In the genomic region with DNA sequence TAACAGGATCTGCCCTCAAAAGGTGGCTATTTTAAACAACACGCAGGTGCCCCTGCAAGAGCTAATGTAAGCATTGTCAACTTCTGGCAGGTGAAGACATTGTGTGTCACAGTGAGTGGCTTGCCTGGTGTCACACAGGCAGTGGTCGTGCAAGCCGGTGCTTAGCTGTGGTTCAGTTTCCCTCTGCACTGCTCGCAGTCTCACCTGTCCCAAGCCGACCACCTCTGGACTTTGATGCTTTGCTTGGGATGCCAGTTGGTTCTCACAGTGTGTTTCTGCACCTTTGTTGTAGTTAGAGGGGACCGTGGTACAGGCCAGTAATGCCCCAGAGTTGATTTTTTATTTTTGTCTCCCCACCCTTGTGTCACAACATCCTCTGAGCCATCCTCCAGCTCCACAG, we compare ENCODE assay signal across 21 cellular contexts.
A peak's percentile ranks its signal among the peaks of the same experiment; 100 is the strongest.
DNase-seq lines count a peak whose midpoint lies in the region; ATAC-seq and TF ChIP-seq lines count a peak whose summit lies in the region.
"Had no signal": no experiment of that assay in that cellular context is flagged by ENCODE, and none has a peak within 500 bp of the region (broad histone marks: within the 10 kb centered on the region; RNA-seq: fewer than 3 reads in every experiment).

No MANE protein-coding gene starts in this region.

- H3K18ac ChIP-seq in trophoblast cell (ENCODE audit: low read length), result no peak overlapping the region

- no peaks in the 10 kb centered on the region for H3K79me1 ChIP-seq in trophoblast cell (ENCODE audit: low read length)

- H3K36me3 ChIP-seq in Caco-2 (ENCODE audit: control insufficient read depth, insufficient read depth, low read length) (peaks cover 4% of the 10 kb centered on the region), RWPE2 (ENCODE audit: low read depth) (peaks cover 23% of the 10 kb centered on the region), trophoblast cell (ENCODE audit: control insufficient read depth in 1 of 2, insufficient read depth in 2 of 2, low read length in 2 of 2) (peaks cover 27 to 32% of the 10 kb centered on the region in 2 experiments)

- no peak for DNase-seq in Caco-2
- DNase-seq in HFFc6, result no peak
- DNase-seq in RWPE2 (ENCODE audit: low spot score), result peak; percentile 24
- DNase-seq in trophoblast cell, result no peak
- no peak for DNase-seq in OCI-M2 (lab: John Stamatoyannopoulos, UW; ENCODE audit: unreplicated experiment)
- DNase-seq in glutamatergic neuron, result no peak
- no peak for DNase-seq in NCI-H2029 (lab: John Stamatoyannopoulos, UW)
- DNase-seq: BE2C, Karpas-422, MG63, NCI-H1048, NCI-H1417 treated with DMSO at 0.1 percent for 48 hours, NCI-H187, NCI-H226, NCI-H510A treated with DMSO at 0.1 percent for 48 hours, NCI-H748 treated with DMSO at 0.1 percent for 48 hours, PC-3, SIG-M5, SK-N-SH, T-helper 2 cell had no signal

- no peak overlapping the region for H2BK12ac ChIP-seq in trophoblast cell (ENCODE audit: low read length)

- no peak overlapping the region for H2AK5ac ChIP-seq in trophoblast cell (ENCODE audit: low read length)

- H2BK120ac ChIP-seq in trophoblast cell (ENCODE audit: insufficient read depth, low read length, poor library complexity), result no peak overlapping the region

- H3K27ac ChIP-seq in RWPE2 (ENCODE audit: poor library complexity, severe bottlenecking) (no peak overlapping the region), trophoblast cell (ENCODE audit: low read depth, low read length) (no peak overlapping the region)
- H3K27ac ChIP-seq: A549 had no signal

- no peak overlapping the region for H3K9ac ChIP-seq in trophoblast cell (ENCODE audit: low read length)
- H3K9ac ChIP-seq: SK-N-SH had no signal

- no TSS peak for BruUV-seq in Caco-2 (replicated peaks; lab: Mats Ljungman, UMichigan)

- no peak overlapping the region for H3K4me3 Mint-ChIP-seq in Caco-2 (ENCODE audit: unreplicated experiment)
- no peak overlapping the region for H3K4me3 Mint-ChIP-seq in HFFc6
- H3K4me3 Mint-ChIP-seq in glutamatergic neuron (ENCODE audit: unreplicated experiment), result no peak overlapping the region

- H3K4me3 ChIP-seq in Caco-2 (ENCODE audit: low read depth, low read length), result no peak overlapping the region
- no peak overlapping the region for H3K4me3 ChIP-seq in RWPE2 (ENCODE audit: severe bottlenecking)
- no peak overlapping the region for H3K4me3 ChIP-seq in trophoblast cell (ENCODE audit: low read depth, low read length)
- H3K4me3 ChIP-seq: A549, MG63 had no signal

- TF ChIP-seq CTCF in Caco-2 (IDR thresholded peaks at IDR 0.05; ENCODE audit: insufficient read depth in 1 of 2, low read depth in 1 of 2, low read length in 1 of 2, severe bottlenecking in 1 of 2, unreplicated experiment in 1 of 2) (no peak), HFFc6 (IDR thresholded peaks at IDR 0.05) (no peak), RWPE2 (IDR thresholded peaks at IDR 0.05; ENCODE audit: poor library complexity, severe bottlenecking) (no peak), glutamatergic neuron (IDR thresholded peaks at IDR 0.05; ENCODE audit: partially characterized antibody, unreplicated experiment) (no peak)

- H4K12ac ChIP-seq in trophoblast cell (ENCODE audit: low read depth, low read length), result no peak overlapping the region

- no peaks in the 10 kb centered on the region for H3K79me2 ChIP-seq in trophoblast cell (ENCODE audit: control insufficient read depth, insufficient read depth, low read length, poor library complexity)

- no peaks in the 10 kb centered on the region for H3K27me3 Mint-ChIP-seq in Caco-2 (ENCODE audit: insufficient read depth, unreplicated experiment)
- peaks cover 7% of the 10 kb centered on the region for H3K27me3 Mint-ChIP-seq in HFFc6 (ENCODE audit: insufficient read depth)
- no peaks in the 10 kb centered on the region for H3K27me3 Mint-ChIP-seq in glutamatergic neuron (ENCODE audit: unreplicated experiment)

- no peak overlapping the region for H3K14ac ChIP-seq in trophoblast cell (ENCODE audit: low read length)

- H4K8ac ChIP-seq in trophoblast cell (ENCODE audit: low read depth, low read length), result no peak overlapping the region

- H3K4me1 ChIP-seq in Caco-2 (peaks cover 20% of the 10 kb centered on the region), RWPE2 (ENCODE audit: insufficient read depth, poor library complexity, severe bottlenecking) (no peaks in the 10 kb centered on the region), trophoblast cell (ENCODE audit: control insufficient read depth in 1 of 2, insufficient read depth in 2 of 2, low read length in 2 of 2) (peaks cover 3 to 6% of the 10 kb centered on the region in 2 experiments)
- H3K4me1 ChIP-seq: BE2C had no signal

- H4K91ac ChIP-seq in trophoblast cell (ENCODE audit: low read depth, low read length), result no peak overlapping the region

- H3K4me1 Mint-ChIP-seq in Caco-2 (ENCODE audit: low read depth, unreplicated experiment) (peaks cover 16% of the 10 kb centered on the region), HFFc6 (ENCODE audit: low read depth) (peaks cover 22% of the 10 kb centered on the region), glutamatergic neuron (ENCODE audit: low read depth, unreplicated experiment) (no peaks in the 10 kb centered on the region)

- H3K9me3 ChIP-seq in Caco-2, result no peaks in the 10 kb centered on the region
- no peaks in the 10 kb centered on the region for H3K9me3 ChIP-seq in RWPE2 (ENCODE audit: severe bottlenecking)
- H3K9me3 ChIP-seq in trophoblast cell (ENCODE audit: insufficient read depth, low read depth, low read length), result no peaks in the 10 kb centered on the region
- H3K9me3 ChIP-seq: A549, BE2C, MG63, SK-N-SH had no signal

- H3K27me3 ChIP-seq in Caco-2 (replicated peaks; ENCODE audit: control insufficient read depth, insufficient read depth, low read length) (no peaks in the 10 kb centered on the region), RWPE2 (ENCODE audit: insufficient read depth, poor library complexity, severe bottlenecking) (no peaks in the 10 kb centered on the region), trophoblast cell (ENCODE audit: insufficient read depth, low read length) (no peaks in the 10 kb centered on the region)
- H3K27me3 ChIP-seq: BE2C, MG63 had no signal

- H3K36me3 Mint-ChIP-seq in Caco-2 (ENCODE audit: insufficient read depth, unreplicated experiment), result peaks cover 27% of the 10 kb centered on the region
- peaks cover 21% of the 10 kb centered on the region for H3K36me3 Mint-ChIP-seq in HFFc6 (ENCODE audit: low read depth)
- no peaks in the 10 kb centered on the region for H3K36me3 Mint-ChIP-seq in glutamatergic neuron (ENCODE audit: unreplicated experiment)

- peak overlapping the region; percentile 25 for H3K27ac Mint-ChIP-seq in Caco-2 (ENCODE audit: unreplicated experiment)
- peak overlapping the region; percentile 2 for H3K27ac Mint-ChIP-seq in HFFc6
- no peak overlapping the region for H3K27ac Mint-ChIP-seq in glutamatergic neuron (ENCODE audit: unreplicated experiment)

- H2BK5ac ChIP-seq in trophoblast cell (ENCODE audit: low read depth, low read length, poor library complexity), result no peak overlapping the region

- POLR2A ChIA-PET in Caco-2 (lab: Charles Lee), result no interaction called here

- H3K4me2 ChIP-seq in trophoblast cell (ENCODE audit: low read length), result no peak overlapping the region
- H3K4me2 ChIP-seq: A549, SK-N-SH had no signal

- CTCF ChIA-PET in Caco-2 (lab: Charles Lee), result interaction anchor here (0.8 kb wide), 1 partner anchor 189 kb away, joined by 5 read pairs; no protein-coding TSS in a partner anchor

- H3K23ac ChIP-seq in trophoblast cell (ENCODE audit: low read length), result peak overlapping the region; percentile 17

- no peak overlapping the region for H3K4ac ChIP-seq in trophoblast cell (ENCODE audit: low read depth, low read length)

- intact Hi-C loops in Caco-2 (cut with micrococcal nuclease; ENCODE audit: unreplicated experiment), result loop anchor here (10.0 kb wide), 1 partner anchor 508 kb away; no protein-coding TSS in a partner anchor

- H3K9me3 Mint-ChIP-seq in Caco-2 (ENCODE audit: unreplicated experiment), result no peaks in the 10 kb centered on the region
- no peaks in the 10 kb centered on the region for H3K9me3 Mint-ChIP-seq in HFFc6
- no peaks in the 10 kb centered on the region for H3K9me3 Mint-ChIP-seq in glutamatergic neuron (ENCODE audit: unreplicated experiment)

- WGBS in trophoblast cell (ENCODE audit: extremely low coverage, insufficient coverage, insufficient read length), result no CpG with 5 or more reads among the region's 6 CpGs

- ATAC-seq in RWPE2 (ENCODE audit: low read depth), result no peak
- ATAC-seq: A549, PC-3 had no signal

- H2AFZ ChIP-seq in trophoblast cell (ENCODE audit: insufficient read depth, low read length, poor library complexity), result no peak overlapping the region
